Comparison of ENCODE assay signal across 9 cellular contexts in the genomic region with DNA sequence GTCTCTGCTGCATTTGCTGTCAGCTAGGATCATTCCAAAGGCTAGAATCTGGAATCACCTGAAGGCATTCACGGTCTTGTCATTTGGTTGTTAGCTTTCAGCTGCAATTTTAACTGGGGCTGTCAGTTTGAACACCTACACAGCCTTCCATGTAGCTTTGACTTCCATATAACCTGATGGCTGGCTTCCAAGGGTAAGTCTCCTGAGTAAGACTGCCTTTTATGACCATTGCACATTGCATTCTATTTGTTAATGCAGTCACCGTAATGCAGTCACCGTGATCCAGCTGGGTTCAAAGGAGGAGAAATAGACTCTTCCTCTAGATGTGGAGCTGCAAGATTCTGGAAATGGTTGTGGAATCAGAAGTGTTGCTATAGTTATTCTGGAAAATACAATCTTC.
"Had no signal": no experiment of that assay in that cellular context is flagged by ENCODE, and none has a peak within 500 bp of the region (broad histone marks: within the 10 kb centered on the region; RNA-seq: fewer than 3 reads in every experiment).

No MANE protein-coding gene starts in this region.

- H3K36me3 ChIP-seq: HAP-1 had no signal

- H3K36me3 Mint-ChIP-seq: IgD-negative memory B cell had no signal

- H2AFZ ChIP-seq: GM23248 had no signal

- DNase-seq: GM23248, GOT3, H7, HFFc6 had no signal

- ATAC-seq: HCT116, HepG2 had no signal

- FAIRE-seq: HepG2 had no signal

- H3K27ac ChIP-seq: GM23248, HL-60 had no signal

- H3K4me3 ChIP-seq: GM23248, HAP-1 had no signal

- H3K27ac Mint-ChIP-seq: HFFc6, IgD-negative memory B cell had no signal

- H3K9ac ChIP-seq: GM23248 had no signal

- H3K9me3 ChIP-seq: HAP-1 had no signal

- H3K4me3 Mint-ChIP-seq: HFFc6, IgD-negative memory B cell had no signal

- H3K27me3 Mint-ChIP-seq: IgD-negative memory B cell had no signal

- H3K4me1 Mint-ChIP-seq: IgD-negative memory B cell had no signal
